In the genomic region with DNA sequence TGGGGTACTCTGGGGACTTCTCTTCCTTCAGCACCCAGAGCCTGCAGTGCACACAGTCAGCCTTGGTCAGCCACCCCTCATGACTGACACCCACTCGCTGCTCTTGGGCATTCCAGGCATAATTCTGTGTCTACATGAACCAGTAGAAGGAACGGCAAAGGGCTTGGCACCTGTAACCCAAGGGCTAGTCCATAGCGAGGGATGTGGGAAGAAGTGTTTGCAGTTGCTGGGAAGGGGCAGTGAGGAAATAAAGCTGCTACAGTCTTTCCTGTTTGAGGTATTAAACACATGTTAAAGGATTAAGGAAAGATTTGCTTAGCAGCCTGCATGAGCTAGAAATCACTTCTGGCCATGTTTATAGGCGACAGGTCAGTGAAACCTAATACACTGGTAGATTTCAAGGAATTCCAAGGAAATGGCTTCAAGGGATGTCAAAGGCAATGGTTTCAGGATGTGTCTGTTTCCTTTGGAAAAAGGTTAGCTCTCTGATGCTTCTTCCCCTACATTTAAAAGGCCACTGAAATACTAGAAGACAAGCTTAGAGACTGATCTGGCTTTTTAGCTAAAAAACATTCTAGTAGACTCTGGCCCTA, we compare ENCODE assay signal across 19 cellular contexts.
"Had no signal": no experiment of that assay in that cellular context is flagged by ENCODE, and none has a peak within 500 bp of the region (broad histone marks: within the 10 kb centered on the region; RNA-seq: fewer than 3 reads in every experiment).

No MANE protein-coding gene starts in this region.

- H3K27ac Mint-ChIP-seq: activated naive CD8-positive, alpha-beta T cell; activated T-cell treated with anti-CD3 and anti-CD28 coated beads, Interleukin-2, amount 50 U/mL, for 72 hours; stimulated activated naive CD8-positive, alpha-beta T cell treated with anti-CD3 and anti-CD28 coated beads, Interleukin-15, Interleukin-2, amounts not matched to agents 100 ng/mL and 50 ng/mL, for 24 hours; type B pancreatic cell; WTC11 had no signal

- H3K4me3 ChIP-seq: lung, right atrium auricular region, smooth muscle cell had no signal

- DNase-seq: activated CD4-positive, alpha-beta T cell treated with anti-CD3 and anti-CD28 coated beads for 4 hours; activated CD8-positive, alpha-beta memory T cell treated with anti-CD3 and anti-CD28 coated beads, Interleukin-2, amount 50 U/mL, for 48 hours; activated gamma-delta T cell; activated T-cell treated with anti-CD3 and anti-CD28 coated beads, Interleukin-2, amount 50 U/mL, for 72 hours; amniotic stem cell; caudate nucleus; foreskin melanocyte; head of caudate nucleus; immature natural killer cell; midbrain; posterior cingulate gyrus had no signal

- H3K36me3 Mint-ChIP-seq: type B pancreatic cell, WTC11 had no signal

- ATAC-seq: activated T-cell treated with anti-CD3 and anti-CD28 coated beads, Interleukin-2, amount 50 U/mL, for 72 hours had no signal

- FAIRE-seq: colon had no signal

- H3K27me3 ChIP-seq: right atrium auricular region had no signal

- H3K4me3 Mint-ChIP-seq: activated naive CD8-positive, alpha-beta T cell; activated T-cell treated with anti-CD3 and anti-CD28 coated beads, Interleukin-2, amount 50 U/mL, for 72 hours; immature natural killer cell; stimulated activated naive CD8-positive, alpha-beta T cell treated with anti-CD3 and anti-CD28 coated beads, Interleukin-15, Interleukin-2, amounts not matched to agents 100 ng/mL and 50 ng/mL, for 24 hours; type B pancreatic cell; WTC11 had no signal

- H3K4me1 ChIP-seq: right atrium auricular region had no signal

- H3K4me2 ChIP-seq: smooth muscle cell had no signal

- H3K9me3 Mint-ChIP-seq: activated T-cell treated with anti-CD3 and anti-CD28 coated beads, Interleukin-2, amount 50 U/mL, for 72 hours; immature natural killer cell; stimulated activated naive CD8-positive, alpha-beta T cell treated with anti-CD3 and anti-CD28 coated beads, Interleukin-15, Interleukin-2, amounts not matched to agents 100 ng/mL and 50 ng/mL, for 24 hours; type B pancreatic cell; WTC11 had no signal

- H3K9me3 ChIP-seq: right atrium auricular region had no signal

- H3K27me3 Mint-ChIP-seq: activated naive CD8-positive, alpha-beta T cell; stimulated activated naive CD8-positive, alpha-beta T cell treated with anti-CD3 and anti-CD28 coated beads, Interleukin-15, Interleukin-2, amounts not matched to agents 100 ng/mL and 50 ng/mL, for 24 hours; type B pancreatic cell had no signal

- H3K27ac ChIP-seq: right atrium auricular region had no signal

- H3K36me3 ChIP-seq: right atrium auricular region had no signal
